Comparison of ENCODE assay signal across 1 cellular context in the genomic region with DNA sequence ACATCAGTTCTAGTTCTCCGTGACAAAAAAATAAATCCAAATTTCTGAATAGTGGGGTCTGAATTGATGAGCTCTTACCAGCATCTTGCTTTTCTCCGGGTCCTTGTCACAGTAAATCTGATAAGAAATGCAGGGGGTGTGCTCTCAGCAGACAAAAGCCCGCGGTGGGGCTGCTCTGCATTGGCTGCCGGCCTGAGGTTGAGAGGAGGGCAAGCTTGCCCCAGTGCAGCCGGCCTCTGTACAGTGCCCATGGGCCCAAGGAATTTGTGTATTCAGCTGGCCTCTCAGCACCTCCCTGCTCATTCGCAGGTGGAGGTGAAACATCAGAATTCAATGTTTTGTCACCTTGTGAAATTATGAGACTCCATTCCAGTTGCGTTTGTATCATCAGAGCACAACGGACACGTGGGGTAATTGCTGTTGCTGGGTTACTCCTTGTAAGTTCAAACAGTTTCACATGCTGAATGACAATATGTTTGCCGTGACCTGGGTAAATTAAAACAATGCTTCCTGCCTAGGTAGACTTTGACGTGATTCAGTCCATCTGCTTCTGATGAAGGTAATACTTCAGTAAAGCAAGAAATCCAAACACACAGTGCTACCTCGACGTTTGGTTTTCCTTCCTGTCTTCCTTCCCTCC.
TF ChIP-seq lines count a peak whose summit lies in the region.

No MANE protein-coding gene starts in this region.

TF ChIP-seq in SK-N-SH treated with all-trans-retinoic acid at 6 μM for 48 hours, 23 proteins besides CTCF, POLR2A, EP300 and RAD21:
- TF ChIP-seq TSHZ2 (CRISPR knock-in tag; IDR thresholded peaks at IDR 0.05) (no peak), GLIS3 (CRISPR knock-in tag; IDR thresholded peaks at IDR 0.05) (no peak), PPARA (CRISPR knock-in tag; IDR thresholded peaks at IDR 0.05; ENCODE audit: borderline replicate concordance) (no peak), CSRNP3 (CRISPR knock-in tag; IDR thresholded peaks at IDR 0.05) (no peak)
